ENCODE assay signal across 8 cellular contexts in genomic region chr1:16905112-16905855, GRCh38. TPM values are rescaled to one million over a fixed set of nuclear protein-coding genes. Genes with fewer than 3 reads are reported as not detected.
DNase-seq lines count a peak whose midpoint lies in the region; ATAC-seq and TF ChIP-seq lines count a peak whose summit lies in the region.

No MANE protein-coding gene starts in this region.

- DNase-seq in NCI-H1436 (lab: John Stamatoyannopoulos, UW) (peak; percentile 72), NCI-H1436 treated with DMSO at 0.1 percent for 48 hours (lab: John Stamatoyannopoulos, UW) (no peak), PC-9 (peak; percentile 6 to 81), astrocyte of the hippocampus (ENCODE audit: low read depth, low spot score) (peak; percentile 87), spleen (no peak)

- CTCF ChIA-PET in PC-9 (lab: Charles Lee) = no interaction called here

- intact Hi-C loops in PC-9 (cut with micrococcal nuclease; ENCODE audit: unreplicated experiment) = no loop called here
- intact Hi-C loops in spleen (cut with DNase I; ENCODE audit: low total_unique reads) = no loop called here

- H3K4me2 ChIP-seq in PC-9 = peak overlapping the region; percentile 79

- peak overlapping the region; percentile 98 for H3K27ac ChIP-seq in HUES48 (ENCODE audit: low read depth, low read length)
- peak overlapping the region; percentile 96 for H3K27ac ChIP-seq in PC-9
- peak overlapping the region; percentile 99 for H3K27ac ChIP-seq in iPS-18a (ENCODE audit: low read length)
- peak overlapping the region; percentile 89 to 98 (median 96) for H3K27ac ChIP-seq in spleen

- BruUV-seq in PC-9 (replicated peaks; lab: Mats Ljungman, UMichigan) = TSS peak; percentile 99

- H3K27me3 ChIP-seq in HUES48 (ENCODE audit: control insufficient read depth, insufficient read depth, low read length) (no peaks in the 10 kb centered on the region), PC-9 (ENCODE audit: insufficient read depth, low read depth) (no peaks in the 10 kb centered on the region), iPS-18a (ENCODE audit: control insufficient read depth, insufficient read depth, low read length) (no peaks in the 10 kb centered on the region), spleen (replicated peaks in 1 of 7) (no peaks in the 10 kb centered on the region)

- TF ChIP-seq CTCF in PC-9 (conservative IDR thresholded peaks at IDR 0.05) = no peak
- no peak for TF ChIP-seq CTCF in spleen (IDR thresholded peaks at IDR 0.05 in 8 of 11, conservative IDR thresholded peaks at IDR 0.05 in 3 of 11)

- POLR2A ChIA-PET in PC-9 (lab: Charles Lee; ENCODE audit: unreplicated experiment) = interaction anchor here (0.5 to 0.6 kb wide), 5 partner anchors 46 to 792 kb away, joined by 3 to 6 read pairs (median 4); no protein-coding TSS in a partner anchor

- no peaks in the 10 kb centered on the region for H4K20me1 ChIP-seq in PC-9 (ENCODE audit: insufficient read depth)

- H3K36me3 ChIP-seq in HUES48 (ENCODE audit: control insufficient read depth, insufficient read depth, low read length) = no peaks in the 10 kb centered on the region
- H3K36me3 ChIP-seq in PC-9 (ENCODE audit: low read depth) = no peaks in the 10 kb centered on the region
- no peaks in the 10 kb centered on the region for H3K36me3 ChIP-seq in iPS-18a (ENCODE audit: control insufficient read depth, low read depth, low read length)
- H3K36me3 ChIP-seq in spleen = no peaks in the 10 kb centered on the region

- H2AFZ ChIP-seq in PC-9 = peak overlapping the region; percentile 73

- H3K4me1 ChIP-seq in HUES48 (ENCODE audit: control insufficient read depth, insufficient read depth, low read length) = peaks cover 24% of the 10 kb centered on the region
- H3K4me1 ChIP-seq in PC-9 (replicated peaks; ENCODE audit: insufficient read depth) = peaks cover 9% of the 10 kb centered on the region
- H3K4me1 ChIP-seq in iPS-18a (ENCODE audit: control insufficient read depth, low read depth, low read length) = peaks cover 19% of the 10 kb centered on the region
- peaks cover 7 to 45% (median 32%) of the 10 kb centered on the region in 6 donors for H3K4me1 ChIP-seq in spleen

- WGBS in spleen, 5 donors = 6 to 9% (median 7%) methylated on average over 12 of the region's 12 CpGs

- peak; percentile 78 for ATAC-seq in GM21619 (IDR thresholded peaks at IDR 0.05; ENCODE audit: unreplicated experiment)

- no peaks in the 10 kb centered on the region for H3K9me2 ChIP-seq in PC-9 (ENCODE audit: insufficient read depth)

- peaks cover 20% of the 10 kb centered on the region for H3F3A ChIP-seq in PC-9 (ENCODE audit: insufficient read depth, low read depth)

- TF ChIP-seq POLR2A in spleen (IDR thresholded peaks at IDR 0.05) = peak; percentile 61 to 98 (median 97)

- H3K4me3 ChIP-seq in HUES48 (ENCODE audit: low read depth, low read length) = peak overlapping the region; percentile 66
- peak overlapping the region; percentile 65; the same call in 1 of the 2 replicates for H3K4me3 ChIP-seq in PC-9
- peak overlapping the region; percentile 73 for H3K4me3 ChIP-seq in iPS-18a (ENCODE audit: low read length)
- H3K4me3 ChIP-seq in spleen = peak overlapping the region in 5 of 8 donors; percentile 24 to 71 (median 39)

- H3K9ac ChIP-seq in HUES48 (ENCODE audit: low read depth, low read length) (peak overlapping the region; percentile 97), iPS-18a (ENCODE audit: low read length) (peak overlapping the region; percentile 93)

- no peaks in the 10 kb centered on the region for H3K79me2 ChIP-seq in PC-9 (ENCODE audit: low read depth)

- H3K9me3 ChIP-seq in HUES48 (ENCODE audit: control insufficient read depth, insufficient read depth, low read length) (no peaks in the 10 kb centered on the region), PC-9 (ENCODE audit: insufficient read depth, low read depth) (no peaks in the 10 kb centered on the region), iPS-18a (ENCODE audit: control insufficient read depth, low read depth, low read length) (no peaks in the 10 kb centered on the region), spleen (peaks cover 0 to 22% (median 13%) of the 10 kb centered on the region in 8 donors)

RNA-seq across cellular contexts. Expression of gene RNU1-2, which starts 9.5 kb away (rescaled TPM):
- total RNA-seq in PC-9 (2021) (1,333 and 3,235 TPM in 2 replicates), spleen (1,000 to 10,000 TPM in 4 of 7 donors, under 1 TPM in 3; under 0.01 to 8,075 (median 6,234) TPM)
- not detected for polyA plus RNA-seq in spleen

RNA-seq across cellular contexts. Expression of gene CROCC, which starts 16.4 kb away (rescaled TPM):
- 18.4 and 18.9 TPM in 2 replicates for total RNA-seq in PC-9 (2021)
- 10 to 100 TPM; 19.0 to 41.9 (median 31.0) TPM for total RNA-seq in spleen
- polyA plus RNA-seq in spleen = 10 to 100 TPM; 14.5 to 55.4 (median 27.5) TPM

Comparison
In these comparisons a context has a peak if more than half of its experiments do, and no peak if none do; other contexts are left out.
1. DNase-seq: peak in NCI-H1436 (single experiment), PC-9 (2 of 2) and astrocyte of the hippocampus (single experiment); none in NCI-H1436 treated with DMSO at 0.1 percent for 48 hours (single experiment) and spleen (single experiment).
2. Peak in every context shown above with its lines, with median percentiles within 50 percentile points of each other: H3K27ac ChIP-seq and H3K4me3 ChIP-seq.